ENCODE assay signal across 11 cellular contexts in the genomic region with DNA sequence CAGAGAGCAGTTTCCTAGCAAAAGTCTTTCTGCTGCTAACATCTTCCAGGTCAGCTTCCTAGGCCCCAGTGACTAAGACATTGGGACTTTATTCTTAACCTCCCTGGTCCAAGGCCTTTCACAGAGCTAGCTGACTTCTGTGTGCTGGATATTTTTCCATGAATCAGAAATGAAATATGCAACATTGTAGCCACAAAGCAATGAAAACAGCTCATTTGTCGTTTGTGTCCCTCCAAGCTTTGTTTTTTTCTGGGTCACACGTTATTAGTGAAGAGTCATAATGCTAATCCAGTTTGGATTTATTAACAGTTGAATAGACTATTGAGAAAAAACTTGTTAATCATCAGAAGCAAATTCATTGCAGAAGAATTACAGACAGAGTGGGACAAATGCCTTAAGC.
A peak's percentile ranks its signal among the peaks of the same experiment; 100 is the strongest.
DNase-seq lines count a peak whose midpoint lies in the region; ATAC-seq, FAIRE-seq and TF ChIP-seq lines count a peak whose summit lies in the region.
"Had no signal": no experiment of that assay in that cellular context is flagged by ENCODE, and none has a peak within 500 bp of the region (broad histone marks: within the 10 kb centered on the region; RNA-seq: fewer than 3 reads in every experiment).

No MANE protein-coding gene starts in this region.

- H3K27ac ChIP-seq in keratinocyte (ENCODE audit: control insufficient read depth, insufficient read depth, low read length) (peak overlapping the region; percentile 8), tibial nerve (peak overlapping the region; percentile 3 to 92 (median 69)), gastrocnemius medialis (no peak overlapping the region)
- H3K27ac ChIP-seq: BLaER1 had no signal

- in situ Hi-C loops in gastrocnemius medialis (cut with MboI; ENCODE audit: low sequenced_read_pairs in 4 of 4) = no loop called here

- peaks cover 0 to 4% of the 10 kb centered on the region in 2 donors for H3K36me3 Mint-ChIP-seq in activated T-cell treated with anti-CD3 and anti-CD28 coated beads, Interleukin-2, amount 50 U/mL, for 72 hours (ENCODE audit: insufficient read depth in 2 of 2)

- no peak for ATAC-seq in activated T-cell treated with anti-CD3 and anti-CD28 coated beads, Interleukin-2, amount 50 U/mL, for 72 hours (replicated peaks in 1 of 2)
- ATAC-seq in gastrocnemius medialis = no peak

- H3K9me3 ChIP-seq in adipocyte (ENCODE audit: control insufficient read depth, low read length) (no peaks in the 10 kb centered on the region), keratinocyte (ENCODE audit: control insufficient read depth, low read depth, low read length) (no peaks in the 10 kb centered on the region), tibial nerve (no peaks in the 10 kb centered on the region), gastrocnemius medialis (no peaks in the 10 kb centered on the region)
- H3K9me3 ChIP-seq: BLaER1 had no signal

- dilution Hi-C loops in keratinocyte (cut with MboI; ENCODE audit: extremely low pct_ligation_motif_present, low sequenced_read_pairs) = no loop called here

- TF ChIP-seq POLR2A in tibial nerve (IDR thresholded peaks at IDR 0.05) (no peak), gastrocnemius medialis (IDR thresholded peaks at IDR 0.05) (no peak)

- H3K4me3 ChIP-seq in adipocyte (ENCODE audit: low read length) = peak overlapping the region; percentile 12
- no peak overlapping the region for H3K4me3 ChIP-seq in keratinocyte (ENCODE audit: control insufficient read depth in 2 of 3, extremely low read depth in 1 of 3, insufficient read depth in 2 of 3, low read depth in 1 of 3, low read length in 3 of 3)
- no peak overlapping the region for H3K4me3 ChIP-seq in tibial nerve
- no peak overlapping the region for H3K4me3 ChIP-seq in gastrocnemius medialis
- H3K4me3 ChIP-seq: BLaER1 had no signal

- H2AFZ ChIP-seq in keratinocyte (ENCODE audit: control insufficient read depth, low read length) = no peak overlapping the region

- peak overlapping the region in 1 of 2 donors; percentile 21 for H3K4me3 Mint-ChIP-seq in activated T-cell treated with anti-CD3 and anti-CD28 coated beads, Interleukin-2, amount 50 U/mL, for 72 hours
- H3K4me3 Mint-ChIP-seq: T-helper 1 cell treated with Interleukin-12 subunit alpha and Interleukin-12 subunit beta and Interleukin-4 antibody, amounts not matched to agents 30 μg/mL and 1 μg/mL, for 36 hours had no signal

- H3K4me1 ChIP-seq in adipocyte (ENCODE audit: control insufficient read depth, insufficient read depth, low read length) (peaks cover 58% of the 10 kb centered on the region), keratinocyte (ENCODE audit: control insufficient read depth, extremely low read depth, insufficient read depth, low read length) (peaks cover 53% of the 10 kb centered on the region), tibial nerve (peaks cover 0 to 58% (median 52%) of the 10 kb centered on the region in 4 donors), gastrocnemius medialis (peaks cover 29 to 30% of the 10 kb centered on the region in 2 donors)

- H3K9me1 ChIP-seq in keratinocyte (ENCODE audit: control insufficient read depth, extremely low read depth, insufficient read depth, low read length) = no peaks in the 10 kb centered on the region

- no peaks in the 10 kb centered on the region for H3K27me3 Mint-ChIP-seq in activated T-cell treated with anti-CD3 and anti-CD28 coated beads, Interleukin-2, amount 50 U/mL, for 72 hours (ENCODE audit: low read depth)

- peak overlapping the region; percentile 59 for H3K9ac ChIP-seq in adipocyte (ENCODE audit: low read length)
- H3K9ac ChIP-seq in keratinocyte (ENCODE audit: control insufficient read depth, extremely low read depth, insufficient read depth, low read length) = no peak overlapping the region
- H3K9ac ChIP-seq: BLaER1 had no signal

- H3K4me2 ChIP-seq in keratinocyte (ENCODE audit: control insufficient read depth, extremely low read depth, insufficient read depth, low read depth, low read length) = peak overlapping the region; percentile 19
- H3K4me2 ChIP-seq: BLaER1 had no signal

- FAIRE-seq in keratinocyte (lab: Jason Lieb, UNC) = peak; percentile 44

- H3K79me2 ChIP-seq in keratinocyte (ENCODE audit: control insufficient read depth, insufficient read depth, low read length) = no peaks in the 10 kb centered on the region

- H3K27me3 ChIP-seq in adipocyte (replicated peaks; ENCODE audit: control insufficient read depth, insufficient read depth, low read length) (no peaks in the 10 kb centered on the region), keratinocyte (ENCODE audit: control insufficient read depth, extremely low read depth, insufficient read depth, low read length) (no peaks in the 10 kb centered on the region), tibial nerve (no peaks in the 10 kb centered on the region), gastrocnemius medialis (no peaks in the 10 kb centered on the region)
- H3K27me3 ChIP-seq: BLaER1 had no signal

- peak in 1 of 2 donors; percentile 73 for TF ChIP-seq EP300 in tibial nerve (IDR thresholded peaks at IDR 0.05)

- 25 to 36% methylated on average over 2 of the region's 2 CpGs for WGBS in tibial nerve, 2 donors

- no peaks in the 10 kb centered on the region for H4K20me1 ChIP-seq in keratinocyte (ENCODE audit: control insufficient read depth, extremely low read depth, insufficient read depth, low read length)
- H4K20me1 ChIP-seq: BLaER1 had no signal

- peak overlapping the region; percentile 39 for H3K27ac Mint-ChIP-seq in activated T-cell treated with anti-CD3 and anti-CD28 coated beads, Interleukin-2, amount 50 U/mL, for 72 hours

- H3K9me3 Mint-ChIP-seq in activated T-cell treated with anti-CD3 and anti-CD28 coated beads, Interleukin-2, amount 50 U/mL, for 72 hours = no peaks in the 10 kb centered on the region
- H3K9me3 Mint-ChIP-seq: T-helper 1 cell treated with Interleukin-12 subunit alpha and Interleukin-12 subunit beta and Interleukin-4 antibody, amounts not matched to agents 30 μg/mL and 1 μg/mL, for 36 hours had no signal

- no peak for DNase-seq in activated T-cell treated with anti-CD3 and anti-CD28 coated beads, Interleukin-2, amount 50 U/mL, for 72 hours
- DNase-seq in activated T-cell treated with anti-CD3 and anti-CD28 coated beads for 4 hours (no peak), adipocyte (ENCODE audit: low read depth) (peak; percentile 89), keratinocyte (ENCODE audit: low read depth, low spot score) (no peak), tibial nerve (ENCODE audit: low spot score in 2 of 2) (no peak), gastrocnemius medialis (no peak), D341Med (ENCODE audit: low spot score) (no peak), COR-L47 (lab: John Stamatoyannopoulos, UW) (no peak)
- DNase-seq: cortex of kidney had no signal

- peaks cover 100% of the 10 kb centered on the region for H3K4me1 Mint-ChIP-seq in activated T-cell treated with anti-CD3 and anti-CD28 coated beads, Interleukin-2, amount 50 U/mL, for 72 hours (ENCODE audit: low read depth)

- TF ChIP-seq CTCF in keratinocyte (optimal IDR thresholded peaks at IDR 0.05 in 1 of 3, IDR thresholded peaks at IDR 0.05 in 1 of 3, conservative IDR thresholded peaks at IDR 0.05 in 1 of 3; ENCODE audit: extremely low read depth in 1 of 3, insufficient read depth in 2 of 3, low read length in 3 of 3) = no peak
- TF ChIP-seq CTCF in tibial nerve (IDR thresholded peaks at IDR 0.05) = no peak
- TF ChIP-seq CTCF in gastrocnemius medialis (IDR thresholded peaks at IDR 0.05 in 4 of 5, conservative IDR thresholded peaks at IDR 0.05 in 1 of 5) = no peak

- intact Hi-C loops in gastrocnemius medialis (cut with DNase I; ENCODE audit: low total_unique reads) = no loop called here

- H3K36me3 ChIP-seq in adipocyte (ENCODE audit: control insufficient read depth, insufficient read depth, low read length, severe bottlenecking) = no peaks in the 10 kb centered on the region
- no peaks in the 10 kb centered on the region for H3K36me3 ChIP-seq in keratinocyte (ENCODE audit: control insufficient read depth in 2 of 2, extremely low read depth in 1 of 2, insufficient read depth in 2 of 2, low read length in 2 of 2)
- no peaks in the 10 kb centered on the region for H3K36me3 ChIP-seq in tibial nerve
- no peaks in the 10 kb centered on the region for H3K36me3 ChIP-seq in gastrocnemius medialis
- H3K36me3 ChIP-seq: BLaER1 had no signal

Comparison
In these comparisons a context has a peak if more than half of its experiments do, and no peak if none do; other contexts are left out.
1. H3K27ac ChIP-seq: peak in keratinocyte (single experiment) and tibial nerve (4 of 4); none in gastrocnemius medialis (0 of 4).